ENCODE assay signal across 7 cellular contexts in the genomic region with DNA sequence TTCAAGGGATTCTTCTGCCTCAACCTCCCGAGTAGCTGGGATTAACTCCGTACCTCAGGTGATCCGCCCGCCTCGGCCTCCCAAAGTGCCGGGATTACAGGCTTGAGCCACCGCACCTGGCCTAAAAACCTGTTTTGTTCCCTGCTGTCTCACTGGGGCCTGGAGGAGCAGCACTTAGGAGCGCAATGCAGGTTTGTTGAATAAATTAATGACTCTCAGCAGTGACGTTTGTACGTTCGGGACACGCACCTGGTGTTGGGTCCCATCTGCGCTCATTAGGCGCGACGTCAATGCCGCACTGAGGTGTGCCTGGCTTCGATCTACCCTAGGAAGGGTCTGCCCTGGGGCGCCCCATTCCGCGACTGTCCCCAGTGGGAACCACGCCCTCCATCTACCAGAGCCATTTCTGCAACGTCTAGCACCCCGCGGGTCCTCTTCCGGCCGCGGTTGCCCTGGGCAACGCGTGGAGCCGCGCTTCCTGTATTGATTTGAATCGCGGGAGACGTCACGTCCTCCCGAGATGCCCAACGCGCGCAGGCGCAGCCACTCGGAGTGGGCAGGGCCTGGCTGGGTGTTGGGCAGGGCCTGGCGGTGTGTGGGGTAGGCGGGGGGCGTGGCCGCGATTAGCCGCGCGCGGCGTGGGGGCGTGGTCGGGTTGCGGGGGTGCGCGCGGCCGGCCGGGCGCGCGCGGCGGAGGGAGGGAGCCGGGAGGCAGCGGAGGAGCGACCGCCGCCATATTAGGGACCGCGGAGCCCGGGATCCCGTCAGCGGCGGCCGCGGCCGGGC. TPM values are rescaled to one million over a fixed set of nuclear protein-coding genes. Genes with fewer than 3 reads are reported as not detected.
DNase-seq lines count a peak whose midpoint lies in the region; ATAC-seq, FAIRE-seq and TF ChIP-seq lines count a peak whose summit lies in the region.

A gene (plus strand): TSS at position 714 of the 786 bp plus-strand sequence. CDS start 16,679 bp downstream, outside the sequence.

- H3K4me2 ChIP-seq in astrocyte (ENCODE audit: low read length): peak within 1 kb of the TSS; percentile 100

- no peaks in the 10 kb centered on the region for H3K27me3 Mint-ChIP-seq in T-helper 2 cell treated with Interferon-gamma antibody and Interleukin-4, amounts not matched to agents 5 μg/mL and 100 μg/mL, for 36 hours (ENCODE audit: low read depth)
- H3K27me3 Mint-ChIP-seq in astrocyte (ENCODE audit: low read depth, unreplicated experiment): no peaks in the 10 kb centered on the region

- H3K4me1 ChIP-seq in astrocyte (ENCODE audit: insufficient read depth, low read length): peaks cover 36% of the 10 kb centered on the region

- peak within 1 kb of the TSS; percentile 85 for H3K4me3 ChIP-seq in astrocyte (ENCODE audit: insufficient read depth, low read depth, low read length)

- peak within 1 kb of the TSS; percentile 95 for H3K4me3 Mint-ChIP-seq in T-helper 2 cell treated with Interferon-gamma antibody and Interleukin-4, amounts not matched to agents 5 μg/mL and 100 μg/mL, for 36 hours
- H3K4me3 Mint-ChIP-seq in astrocyte (ENCODE audit: unreplicated experiment): peak within 1 kb of the TSS; percentile 94

- H3K9ac ChIP-seq in astrocyte (ENCODE audit: low read length): peak within 1 kb of the TSS; percentile 89

- no peak for TF ChIP-seq CTCF in astrocyte (IDR thresholded peaks at IDR 0.05; ENCODE audit: insufficient read depth, low read depth, low read length)

- ATAC-seq in GM18502 (IDR thresholded peaks at IDR 0.05; ENCODE audit: poor library complexity, unreplicated experiment) (peak; percentile 81), HG02970 (IDR thresholded peaks at IDR 0.05; ENCODE audit: low FRiP score, unreplicated experiment) (peak; percentile 89)

- peak within 1 kb of the TSS; percentile 89 for H3K27ac ChIP-seq in astrocyte (ENCODE audit: low read depth, low read length)

- H2AFZ ChIP-seq in astrocyte (ENCODE audit: low read depth, low read length): peak within 1 kb of the TSS; percentile 100

- DNase-seq in NCI-H1930 (lab: John Stamatoyannopoulos, UW) (peak; percentile 95 to 96), astrocyte (ENCODE audit: low read depth) (peak; percentile 92), hepatic stellate cell (ENCODE audit: low spot score) (peak; percentile 100), renal cortical epithelial cell (ENCODE audit: low read depth) (peak; percentile 91)
- peak; percentile 100 for DNase-seq in T-helper 2 cell treated with Interferon-gamma antibody and Interleukin-4, amounts not matched to agents 5 μg/mL and 100 μg/mL, for 36 hours (ENCODE audit: low spot score)

- H3K9me3 Mint-ChIP-seq in T-helper 2 cell treated with Interferon-gamma antibody and Interleukin-4, amounts not matched to agents 5 μg/mL and 100 μg/mL, for 36 hours: no peaks in the 10 kb centered on the region
- H3K9me3 Mint-ChIP-seq in astrocyte (ENCODE audit: unreplicated experiment): no peaks in the 10 kb centered on the region

- peak within 1 kb of the TSS; percentile 95 for H3K27ac Mint-ChIP-seq in T-helper 2 cell treated with Interferon-gamma antibody and Interleukin-4, amounts not matched to agents 5 μg/mL and 100 μg/mL, for 36 hours
- peak within 1 kb of the TSS; percentile 93 for H3K27ac Mint-ChIP-seq in astrocyte (ENCODE audit: unreplicated experiment)

- H3K79me2 ChIP-seq in astrocyte (ENCODE audit: insufficient read depth, low read length): peaks cover 46% of the 10 kb centered on the region

- no peaks in the 10 kb centered on the region for H3K9me3 ChIP-seq in astrocyte (ENCODE audit: insufficient read depth, low read depth, low read length)

- H3K4me1 Mint-ChIP-seq in T-helper 2 cell treated with Interferon-gamma antibody and Interleukin-4, amounts not matched to agents 5 μg/mL and 100 μg/mL, for 36 hours (ENCODE audit: low read depth): peaks cover 30% of the 10 kb centered on the region
- H3K4me1 Mint-ChIP-seq in astrocyte (ENCODE audit: low read depth, unreplicated experiment): peaks cover 26% of the 10 kb centered on the region

- H4K20me1 ChIP-seq in astrocyte (ENCODE audit: insufficient read depth, low read length): peaks cover 35% of the 10 kb centered on the region

- H3K36me3 ChIP-seq in astrocyte (ENCODE audit: insufficient read depth, low read length): no peaks in the 10 kb centered on the region

- FAIRE-seq in astrocyte (lab: Jason Lieb, UNC): peak; percentile 26

- H3K36me3 Mint-ChIP-seq in T-helper 2 cell treated with Interferon-gamma antibody and Interleukin-4, amounts not matched to agents 5 μg/mL and 100 μg/mL, for 36 hours (ENCODE audit: low read depth): peaks cover 28% of the 10 kb centered on the region
- peaks cover 6% of the 10 kb centered on the region for H3K36me3 Mint-ChIP-seq in astrocyte (ENCODE audit: low read depth, unreplicated experiment)

- H3K27me3 ChIP-seq in astrocyte (ENCODE audit: insufficient read depth, low read length): no peaks in the 10 kb centered on the region

RNA-seq across cellular contexts. Expression of the gene that starts here (rescaled TPM):
- total RNA-seq in astrocyte: 47.0 and 51.8 TPM in 2 replicates
- total RNA-seq in renal cortical epithelial cell: 45.1 and 60.3 TPM in 2 replicates

Comparison
In these comparisons a context has a peak if more than half of its experiments do, and no peak if none do; other contexts are left out.
1. Peak in every context shown above with its lines: DNase-seq, ATAC-seq, H3K4me3 ChIP-seq and H3K27ac ChIP-seq.